Comparison of ENCODE assay signal across 1 cellular context in the genomic region with DNA sequence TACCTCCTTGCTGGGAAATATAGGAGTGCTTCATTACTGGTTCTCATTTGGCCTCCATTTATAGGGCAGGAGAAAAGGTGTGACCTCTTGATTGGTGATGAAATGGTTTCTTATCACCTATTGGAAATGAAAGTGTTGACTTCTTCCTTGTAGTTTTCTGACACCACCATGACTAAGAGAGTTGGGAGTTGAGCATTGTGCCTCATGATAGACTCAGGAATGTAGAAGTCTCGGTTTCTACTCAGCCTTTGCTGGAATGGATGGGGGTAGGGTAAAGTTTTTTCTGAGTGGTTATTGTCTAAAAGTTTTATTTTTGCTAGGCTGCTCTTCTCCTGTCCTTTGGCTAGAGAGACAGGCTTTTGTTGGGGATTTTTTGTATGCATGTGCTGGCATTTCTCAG.
TF ChIP-seq lines count a peak whose summit lies in the region.

No MANE protein-coding gene starts in this region.

TF ChIP-seq in K562, 482 proteins besides CTCF, POLR2A, EP300 and RAD21 (continued from another document and continues in another):
- TF ChIP-seq, protein P1, sequence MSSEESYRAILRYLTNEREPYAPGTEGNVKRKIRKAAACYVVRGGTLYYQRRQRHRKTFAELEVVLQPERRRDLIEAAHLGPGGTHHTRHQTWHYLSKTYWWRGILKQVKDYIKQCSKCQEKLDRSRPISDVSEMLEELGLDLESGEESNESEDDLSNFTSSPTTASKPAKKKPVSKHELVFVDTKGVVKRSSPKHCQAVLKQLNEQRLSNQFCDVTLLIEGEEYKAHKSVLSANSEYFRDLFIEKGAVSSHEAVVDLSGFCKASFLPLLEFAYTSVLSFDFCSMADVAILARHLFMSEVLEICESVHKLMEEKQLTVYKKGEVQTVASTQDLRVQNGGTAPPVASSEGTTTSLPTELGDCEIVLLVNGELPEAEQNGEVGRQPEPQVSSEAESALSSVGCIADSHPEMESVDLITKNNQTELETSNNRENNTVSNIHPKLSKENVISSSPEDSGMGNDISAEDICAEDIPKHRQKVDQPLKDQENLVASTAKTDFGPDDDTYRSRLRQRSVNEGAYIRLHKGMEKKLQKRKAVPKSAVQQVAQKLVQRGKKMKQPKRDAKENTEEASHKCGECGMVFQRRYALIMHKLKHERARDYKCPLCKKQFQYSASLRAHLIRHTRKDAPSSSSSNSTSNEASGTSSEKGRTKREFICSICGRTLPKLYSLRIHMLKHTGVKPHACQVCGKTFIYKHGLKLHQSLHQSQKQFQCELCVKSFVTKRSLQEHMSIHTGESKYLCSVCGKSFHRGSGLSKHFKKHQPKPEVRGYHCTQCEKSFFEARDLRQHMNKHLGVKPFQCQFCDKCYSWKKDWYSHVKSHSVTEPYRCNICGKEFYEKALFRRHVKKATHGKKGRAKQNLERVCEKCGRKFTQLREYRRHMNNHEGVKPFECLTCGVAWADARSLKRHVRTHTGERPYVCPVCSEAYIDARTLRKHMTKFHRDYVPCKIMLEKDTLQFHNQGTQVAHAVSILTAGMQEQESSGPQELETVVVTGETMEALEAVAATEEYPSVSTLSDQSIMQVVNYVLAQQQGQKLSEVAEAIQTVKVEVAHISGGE (CRISPR knock-in tag; IDR thresholded peaks at IDR 0.05): no peak
- TF ChIP-seq CBFB (CRISPR knock-in tag; IDR thresholded peaks at IDR 0.05) (no peak), HMG20A (CRISPR knock-in tag; conservative IDR thresholded peaks at IDR 0.05) (no peak), FOXA1 (IDR thresholded peaks at IDR 0.05; ENCODE audit: borderline replicate concordance) (no peak), SREBF2 (CRISPR knock-in tag; IDR thresholded peaks at IDR 0.05) (no peak), DIDO1 (tag; IDR thresholded peaks at IDR 0.05; ENCODE audit: low read depth) (no peak), ZKSCAN1 (IDR thresholded peaks at IDR 0.05; ENCODE audit: low read depth, low read length) (no peak), USF1 (CRISPR knock-in tag; IDR thresholded peaks at IDR 0.05) (no peak), SLC30A9 (CRISPR knock-in tag; IDR thresholded peaks at IDR 0.05) (no peak), ZNF696 (CRISPR knock-in tag; conservative IDR thresholded peaks at IDR 0.05) (no peak), FOXJ2 (tag; IDR thresholded peaks at IDR 0.05) (no peak), ZNF239 (CRISPR knock-in tag; IDR thresholded peaks at IDR 0.05) (no peak), SNIP1 (IDR thresholded peaks at IDR 0.05; ENCODE audit: low read depth) (no peak), POLR2AphosphoS5 (IDR thresholded peaks at IDR 0.05; ENCODE audit: control insufficient read depth, insufficient read depth, low read depth, low read length) (no peak), ILK (tag; IDR thresholded peaks at IDR 0.05; ENCODE audit: borderline replicate concordance, low read depth) (no peak), POLR3G (IDR thresholded peaks at IDR 0.05; ENCODE audit: extremely low read depth, insufficient read length, insufficient replicate concordance) (no peak), ZNF184 (CRISPR knock-in tag; IDR thresholded peaks at IDR 0.05) (no peak), ZNF282 (CRISPR knock-in tag; IDR thresholded peaks at IDR 0.05) (no peak), ARID2 (IDR thresholded peaks at IDR 0.05) (no peak), CAMTA2 (CRISPR knock-in tag; conservative IDR thresholded peaks at IDR 0.05) (no peak), RUNX1 (IDR thresholded peaks at IDR 0.05; ENCODE audit: low read depth) (no peak), KDM2B (CRISPR knock-in tag; IDR thresholded peaks at IDR 0.05) (no peak), TRIM24 (IDR thresholded peaks at IDR 0.05) (peak in 1 of 2 experiments; percentile 51; a peak in 1 of 4 replicates), FOXJ3 (CRISPR knock-in tag; IDR thresholded peaks at IDR 0.05) (no peak)
- TF ChIP-seq, protein P2, sequence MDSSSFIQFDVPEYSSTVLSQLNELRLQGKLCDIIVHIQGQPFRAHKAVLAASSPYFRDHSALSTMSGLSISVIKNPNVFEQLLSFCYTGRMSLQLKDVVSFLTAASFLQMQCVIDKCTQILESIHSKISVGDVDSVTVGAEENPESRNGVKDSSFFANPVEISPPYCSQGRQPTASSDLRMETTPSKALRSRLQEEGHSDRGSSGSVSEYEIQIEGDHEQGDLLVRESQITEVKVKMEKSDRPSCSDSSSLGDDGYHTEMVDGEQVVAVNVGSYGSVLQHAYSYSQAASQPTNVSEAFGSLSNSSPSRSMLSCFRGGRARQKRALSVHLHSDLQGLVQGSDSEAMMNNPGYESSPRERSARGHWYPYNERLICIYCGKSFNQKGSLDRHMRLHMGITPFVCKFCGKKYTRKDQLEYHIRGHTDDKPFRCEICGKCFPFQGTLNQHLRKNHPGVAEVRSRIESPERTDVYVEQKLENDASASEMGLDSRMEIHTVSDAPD (CRISPR knock-in tag; IDR thresholded peaks at IDR 0.05): no peak
- TF ChIP-seq, protein P3, sequence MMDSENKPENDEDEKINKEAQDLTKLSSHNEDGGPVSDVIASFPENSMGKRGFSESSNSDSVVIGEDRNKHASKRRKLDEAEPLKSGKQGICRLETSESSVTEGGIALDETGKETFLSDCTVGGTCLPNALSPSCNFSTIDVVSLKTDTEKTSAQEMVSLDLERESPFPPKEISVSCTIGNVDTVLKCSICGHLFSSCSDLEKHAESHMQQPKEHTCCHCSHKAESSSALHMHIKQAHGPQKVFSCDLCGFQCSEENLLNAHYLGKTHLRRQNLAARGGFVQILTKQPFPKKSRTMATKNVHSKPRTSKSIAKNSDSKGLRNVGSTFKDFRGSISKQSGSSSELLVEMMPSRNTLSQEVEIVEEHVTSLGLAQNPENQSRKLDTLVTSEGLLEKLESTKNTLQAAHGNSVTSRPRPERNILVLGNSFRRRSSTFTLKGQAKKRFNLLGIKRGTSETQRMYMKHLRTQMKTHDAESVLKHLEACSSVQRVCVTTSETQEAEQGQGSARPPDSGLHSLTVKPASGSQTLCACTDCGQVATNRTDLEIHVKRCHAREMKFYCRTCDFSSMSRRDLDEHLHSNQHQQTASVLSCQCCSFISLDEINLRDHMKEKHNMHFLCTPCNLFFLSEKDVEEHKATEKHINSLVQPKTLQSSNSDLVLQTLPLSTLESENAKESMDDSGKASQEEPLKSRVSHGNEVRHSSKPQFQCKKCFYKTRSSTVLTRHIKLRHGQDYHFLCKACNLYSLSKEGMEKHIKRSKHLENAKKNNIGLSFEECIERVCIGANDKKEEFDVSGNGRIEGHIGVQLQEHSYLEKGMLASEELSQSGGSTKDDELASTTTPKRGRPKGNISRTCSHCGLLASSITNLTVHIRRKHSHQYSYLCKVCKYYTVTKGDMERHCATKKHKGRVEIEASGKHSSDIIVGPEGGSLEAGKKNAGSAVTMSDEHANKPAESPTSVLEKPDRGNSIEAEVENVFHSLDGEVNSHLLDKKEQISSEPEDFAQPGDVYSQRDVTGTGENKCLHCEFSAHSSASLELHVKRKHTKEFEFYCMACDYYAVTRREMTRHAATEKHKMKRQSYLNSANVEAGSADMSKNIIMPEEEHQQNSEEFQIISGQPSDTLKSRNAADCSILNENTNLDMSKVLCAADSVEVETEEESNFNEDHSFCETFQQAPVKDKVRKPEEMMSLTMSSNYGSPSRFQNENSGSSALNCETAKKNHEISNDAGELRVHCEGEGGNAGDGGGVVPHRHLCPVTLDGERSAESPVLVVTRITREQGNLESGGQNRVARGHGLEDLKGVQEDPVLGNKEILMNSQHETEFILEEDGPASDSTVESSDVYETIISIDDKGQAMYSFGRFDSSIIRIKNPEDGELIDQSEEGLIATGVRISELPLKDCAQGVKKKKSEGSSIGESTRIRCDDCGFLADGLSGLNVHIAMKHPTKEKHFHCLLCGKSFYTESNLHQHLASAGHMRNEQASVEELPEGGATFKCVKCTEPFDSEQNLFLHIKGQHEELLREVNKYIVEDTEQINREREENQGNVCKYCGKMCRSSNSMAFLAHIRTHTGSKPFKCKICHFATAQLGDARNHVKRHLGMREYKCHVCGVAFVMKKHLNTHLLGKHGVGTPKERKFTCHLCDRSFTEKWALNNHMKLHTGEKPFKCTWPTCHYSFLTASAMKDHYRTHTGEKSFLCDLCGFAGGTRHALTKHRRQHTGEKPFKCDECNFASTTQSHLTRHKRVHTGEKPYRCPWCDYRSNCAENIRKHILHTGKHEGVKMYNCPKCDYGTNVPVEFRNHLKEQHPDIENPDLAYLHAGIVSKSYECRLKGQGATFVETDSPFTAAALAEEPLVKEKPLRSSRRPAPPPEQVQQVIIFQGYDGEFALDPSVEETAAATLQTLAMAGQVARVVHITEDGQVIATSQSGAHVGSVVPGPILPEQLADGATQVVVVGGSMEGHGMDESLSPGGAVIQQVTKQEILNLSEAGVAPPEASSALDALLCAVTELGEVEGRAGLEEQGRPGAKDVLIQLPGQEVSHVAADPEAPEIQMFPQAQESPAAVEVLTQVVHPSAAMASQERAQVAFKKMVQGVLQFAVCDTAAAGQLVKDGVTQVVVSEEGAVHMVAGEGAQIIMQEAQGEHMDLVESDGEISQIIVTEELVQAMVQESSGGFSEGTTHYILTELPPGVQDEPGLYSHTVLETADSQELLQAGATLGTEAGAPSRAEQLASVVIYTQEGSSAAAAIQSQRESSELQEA (IDR thresholded peaks at IDR 0.05; ENCODE audit: low read depth): no peak
- TF ChIP-seq, protein P4, sequence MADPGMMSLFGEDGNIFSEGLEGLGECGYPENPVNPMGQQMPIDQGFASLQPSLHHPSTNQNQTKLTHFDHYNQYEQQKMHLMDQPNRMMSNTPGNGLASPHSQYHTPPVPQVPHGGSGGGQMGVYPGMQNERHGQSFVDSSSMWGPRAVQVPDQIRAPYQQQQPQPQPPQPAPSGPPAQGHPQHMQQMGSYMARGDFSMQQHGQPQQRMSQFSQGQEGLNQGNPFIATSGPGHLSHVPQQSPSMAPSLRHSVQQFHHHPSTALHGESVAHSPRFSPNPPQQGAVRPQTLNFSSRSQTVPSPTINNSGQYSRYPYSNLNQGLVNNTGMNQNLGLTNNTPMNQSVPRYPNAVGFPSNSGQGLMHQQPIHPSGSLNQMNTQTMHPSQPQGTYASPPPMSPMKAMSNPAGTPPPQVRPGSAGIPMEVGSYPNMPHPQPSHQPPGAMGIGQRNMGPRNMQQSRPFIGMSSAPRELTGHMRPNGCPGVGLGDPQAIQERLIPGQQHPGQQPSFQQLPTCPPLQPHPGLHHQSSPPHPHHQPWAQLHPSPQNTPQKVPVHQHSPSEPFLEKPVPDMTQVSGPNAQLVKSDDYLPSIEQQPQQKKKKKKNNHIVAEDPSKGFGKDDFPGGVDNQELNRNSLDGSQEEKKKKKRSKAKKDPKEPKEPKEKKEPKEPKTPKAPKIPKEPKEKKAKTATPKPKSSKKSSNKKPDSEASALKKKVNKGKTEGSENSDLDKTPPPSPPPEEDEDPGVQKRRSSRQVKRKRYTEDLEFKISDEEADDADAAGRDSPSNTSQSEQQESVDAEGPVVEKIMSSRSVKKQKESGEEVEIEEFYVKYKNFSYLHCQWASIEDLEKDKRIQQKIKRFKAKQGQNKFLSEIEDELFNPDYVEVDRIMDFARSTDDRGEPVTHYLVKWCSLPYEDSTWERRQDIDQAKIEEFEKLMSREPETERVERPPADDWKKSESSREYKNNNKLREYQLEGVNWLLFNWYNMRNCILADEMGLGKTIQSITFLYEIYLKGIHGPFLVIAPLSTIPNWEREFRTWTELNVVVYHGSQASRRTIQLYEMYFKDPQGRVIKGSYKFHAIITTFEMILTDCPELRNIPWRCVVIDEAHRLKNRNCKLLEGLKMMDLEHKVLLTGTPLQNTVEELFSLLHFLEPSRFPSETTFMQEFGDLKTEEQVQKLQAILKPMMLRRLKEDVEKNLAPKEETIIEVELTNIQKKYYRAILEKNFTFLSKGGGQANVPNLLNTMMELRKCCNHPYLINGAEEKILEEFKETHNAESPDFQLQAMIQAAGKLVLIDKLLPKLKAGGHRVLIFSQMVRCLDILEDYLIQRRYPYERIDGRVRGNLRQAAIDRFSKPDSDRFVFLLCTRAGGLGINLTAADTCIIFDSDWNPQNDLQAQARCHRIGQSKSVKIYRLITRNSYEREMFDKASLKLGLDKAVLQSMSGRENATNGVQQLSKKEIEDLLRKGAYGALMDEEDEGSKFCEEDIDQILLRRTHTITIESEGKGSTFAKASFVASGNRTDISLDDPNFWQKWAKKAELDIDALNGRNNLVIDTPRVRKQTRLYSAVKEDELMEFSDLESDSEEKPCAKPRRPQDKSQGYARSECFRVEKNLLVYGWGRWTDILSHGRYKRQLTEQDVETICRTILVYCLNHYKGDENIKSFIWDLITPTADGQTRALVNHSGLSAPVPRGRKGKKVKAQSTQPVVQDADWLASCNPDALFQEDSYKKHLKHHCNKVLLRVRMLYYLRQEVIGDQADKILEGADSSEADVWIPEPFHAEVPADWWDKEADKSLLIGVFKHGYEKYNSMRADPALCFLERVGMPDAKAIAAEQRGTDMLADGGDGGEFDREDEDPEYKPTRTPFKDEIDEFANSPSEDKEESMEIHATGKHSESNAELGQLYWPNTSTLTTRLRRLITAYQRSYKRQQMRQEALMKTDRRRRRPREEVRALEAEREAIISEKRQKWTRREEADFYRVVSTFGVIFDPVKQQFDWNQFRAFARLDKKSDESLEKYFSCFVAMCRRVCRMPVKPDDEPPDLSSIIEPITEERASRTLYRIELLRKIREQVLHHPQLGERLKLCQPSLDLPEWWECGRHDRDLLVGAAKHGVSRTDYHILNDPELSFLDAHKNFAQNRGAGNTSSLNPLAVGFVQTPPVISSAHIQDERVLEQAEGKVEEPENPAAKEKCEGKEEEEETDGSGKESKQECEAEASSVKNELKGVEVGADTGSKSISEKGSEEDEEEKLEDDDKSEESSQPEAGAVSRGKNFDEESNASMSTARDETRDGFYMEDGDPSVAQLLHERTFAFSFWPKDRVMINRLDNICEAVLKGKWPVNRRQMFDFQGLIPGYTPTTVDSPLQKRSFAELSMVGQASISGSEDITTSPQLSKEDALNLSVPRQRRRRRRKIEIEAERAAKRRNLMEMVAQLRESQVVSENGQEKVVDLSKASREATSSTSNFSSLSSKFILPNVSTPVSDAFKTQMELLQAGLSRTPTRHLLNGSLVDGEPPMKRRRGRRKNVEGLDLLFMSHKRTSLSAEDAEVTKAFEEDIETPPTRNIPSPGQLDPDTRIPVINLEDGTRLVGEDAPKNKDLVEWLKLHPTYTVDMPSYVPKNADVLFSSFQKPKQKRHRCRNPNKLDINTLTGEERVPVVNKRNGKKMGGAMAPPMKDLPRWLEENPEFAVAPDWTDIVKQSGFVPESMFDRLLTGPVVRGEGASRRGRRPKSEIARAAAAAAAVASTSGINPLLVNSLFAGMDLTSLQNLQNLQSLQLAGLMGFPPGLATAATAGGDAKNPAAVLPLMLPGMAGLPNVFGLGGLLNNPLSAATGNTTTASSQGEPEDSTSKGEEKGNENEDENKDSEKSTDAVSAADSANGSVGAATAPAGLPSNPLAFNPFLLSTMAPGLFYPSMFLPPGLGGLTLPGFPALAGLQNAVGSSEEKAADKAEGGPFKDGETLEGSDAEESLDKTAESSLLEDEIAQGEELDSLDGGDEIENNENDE (IDR thresholded peaks at IDR 0.05; ENCODE audit: low read depth, low read length): no peak
